ENCODE assay signal across 14 cellular contexts in genomic region chr1:156894711-156895407, GRCh38. TPM values are rescaled to one million over a fixed set of nuclear protein-coding genes. Genes with fewer than 3 reads are reported as not detected.
A peak's percentile ranks its signal among the peaks of the same experiment; 100 is the strongest.
DNase-seq lines count a peak whose midpoint lies in the region; ATAC-seq and TF ChIP-seq lines count a peak whose summit lies in the region.
"Had no signal": no experiment of that assay in that cellular context is flagged by ENCODE, and none has a peak within 500 bp of the region (broad histone marks: within the 10 kb centered on the region; RNA-seq: fewer than 3 reads in every experiment).

No MANE protein-coding gene starts in this region.

- H3K27me3 Mint-ChIP-seq in naive thymus-derived CD4-positive, alpha-beta T cell = peaks cover 27 to 58% (median 35%) of the 10 kb centered on the region in 5 donors
- H3K27me3 Mint-ChIP-seq in activated CD4-positive, alpha-beta T cell treated with anti-CD3 and anti-CD28 coated beads, Interleukin-2, amount 10 ng/mL, durations not matched to agents 24 days and 14 days = peaks cover 43% of the 10 kb centered on the region

- H3K27me3 ChIP-seq in HCT116 (ENCODE audit: insufficient read depth, low read length) = no peaks in the 10 kb centered on the region
- no peaks in the 10 kb centered on the region for H3K27me3 ChIP-seq in brain microvascular endothelial cell (replicated peaks)
- peaks cover 29% of the 10 kb centered on the region for H3K27me3 ChIP-seq in hepatocyte
- H3K27me3 ChIP-seq in spleen (replicated peaks in 1 of 7) = peaks cover 0 to 79% (median 14%) of the 10 kb centered on the region in 7 donors
- peaks cover 8 to 11% of the 10 kb centered on the region in 2 donors for H3K27me3 ChIP-seq in naive thymus-derived CD4-positive, alpha-beta T cell (ENCODE audit: control insufficient read depth in 2 of 2, insufficient read depth in 2 of 2, low read length in 2 of 2)

- RAD21 ChIA-PET in HCT116 (lab: Charles Lee; ENCODE audit: low non-redundant PET in 1 of 2, low total read pairs in 2 of 2, uncharacterized antibody in 2 of 2, unreplicated experiment in 2 of 2) = interaction anchor here in 1 of 2 experiments (1.0 kb wide), 1 partner anchor 33 kb away, joined by 5 read pairs; no protein-coding TSS in a partner anchor

- no peaks in the 10 kb centered on the region for H3K79me2 ChIP-seq in HCT116 (ENCODE audit: insufficient read depth, low read length)
- no peaks in the 10 kb centered on the region for H3K79me2 ChIP-seq in hepatocyte

- DNase-seq in HCT116 (ENCODE audit: low read depth, low spot score) (no peak), brain microvascular endothelial cell (no peak), hepatocyte (ENCODE audit: low spot score) (peak; percentile 35), spleen (no peak)
- DNase-seq in naive thymus-derived CD4-positive, alpha-beta T cell = no peak
- DNase-seq in activated CD4-positive, alpha-beta T cell treated with anti-CD3 and anti-CD28 coated beads, Interleukin-2, amount 10 ng/mL, durations not matched to agents 24 days and 14 days = no peak
- DNase-seq: activated naive CD4-positive, alpha-beta T cell treated with anti-CD3 and anti-CD28 coated beads for 36 hours; head of caudate nucleus; NCI-H510A treated with DMSO at 0.1 percent for 48 hours had no signal

- no peaks in the 10 kb centered on the region for H3K36me3 Mint-ChIP-seq in naive thymus-derived CD4-positive, alpha-beta T cell
- no peaks in the 10 kb centered on the region for H3K36me3 Mint-ChIP-seq in activated CD4-positive, alpha-beta T cell treated with anti-CD3 and anti-CD28 coated beads, Interleukin-2, amount 10 ng/mL, durations not matched to agents 24 days and 14 days (ENCODE audit: low read depth)

- peaks cover 18 to 41% (median 25%) of the 10 kb centered on the region in 7 donors for H3K4me1 Mint-ChIP-seq in naive thymus-derived CD4-positive, alpha-beta T cell
- H3K4me1 Mint-ChIP-seq in activated CD4-positive, alpha-beta T cell treated with anti-CD3 and anti-CD28 coated beads, Interleukin-2, amount 10 ng/mL, durations not matched to agents 24 days and 14 days = peaks cover 19% of the 10 kb centered on the region

- no peak for TF ChIP-seq POLR2A in HCT116 (IDR thresholded peaks at IDR 0.05; ENCODE audit: borderline replicate concordance, extremely low read depth, insufficient read depth, insufficient read length)
- no peak for TF ChIP-seq POLR2A in spleen (IDR thresholded peaks at IDR 0.05)

- CTCF ChIA-PET in HCT116 (lab: Charles Lee) = interaction anchor here (0.9 to 1.9 kb wide), 3 partner anchors 25 to 33 kb away, joined by 3 to 9 read pairs (median 4); partner anchors contain the start of gene LRRC71
- CTCF ChIA-PET in naive thymus-derived CD4-positive, alpha-beta T cell (lab: Charles Lee) = no interaction called here

- peak overlapping the region; percentile 88; the same call in 1 of the 2 replicates for H3K27ac ChIP-seq in HCT116 (ENCODE audit: low read depth, low read length)
- peak overlapping the region; percentile 35 for H3K27ac ChIP-seq in brain microvascular endothelial cell
- H3K27ac ChIP-seq in hepatocyte = peak overlapping the region; percentile 69
- peak overlapping the region; percentile 31 to 90 (median 83) for H3K27ac ChIP-seq in spleen
- H3K27ac ChIP-seq in naive thymus-derived CD4-positive, alpha-beta T cell (ENCODE audit: low read depth, low read length) = no peak overlapping the region
- H3K27ac ChIP-seq: KMS-11 had no signal

- H2AFZ ChIP-seq in HCT116 (ENCODE audit: low read depth, low read length, poor library complexity, severe bottlenecking) = no peak overlapping the region
- H2AFZ ChIP-seq in hepatocyte = no peak overlapping the region

- H3K4me3 Mint-ChIP-seq in naive thymus-derived CD4-positive, alpha-beta T cell = peak overlapping the region in 1 of 10 donors; percentile 30
- H3K4me3 Mint-ChIP-seq in activated CD4-positive, alpha-beta T cell treated with anti-CD3 and anti-CD28 coated beads, Interleukin-2, amount 10 ng/mL, durations not matched to agents 24 days and 14 days = no peak overlapping the region
- H3K4me3 Mint-ChIP-seq: activated naive CD4-positive, alpha-beta T cell treated with anti-CD3 and anti-CD28 coated beads for 36 hours; T-helper 2 cell treated with Interferon-gamma antibody and Interleukin-4, amounts not matched to agents 5 μg/mL and 100 μg/mL, for 36 hours had no signal

- no peaks in the 10 kb centered on the region for H3K9me3 Mint-ChIP-seq in naive thymus-derived CD4-positive, alpha-beta T cell
- H3K9me3 Mint-ChIP-seq in activated CD4-positive, alpha-beta T cell treated with anti-CD3 and anti-CD28 coated beads, Interleukin-2, amount 10 ng/mL, durations not matched to agents 24 days and 14 days = no peaks in the 10 kb centered on the region
- H3K9me3 Mint-ChIP-seq: activated naive CD4-positive, alpha-beta T cell treated with anti-CD3 and anti-CD28 coated beads for 36 hours; T-helper 2 cell treated with Interferon-gamma antibody and Interleukin-4, amounts not matched to agents 5 μg/mL and 100 μg/mL, for 36 hours had no signal

- H3K4me2 ChIP-seq in HCT116 (ENCODE audit: low read length) = peak overlapping the region; percentile 83
- H3K4me2 ChIP-seq in hepatocyte = peak overlapping the region; percentile 84
- H3K4me2 ChIP-seq: KMS-11 had no signal

- H3K4me3 ChIP-seq in HCT116 (replicated peaks in 1 of 2; ENCODE audit: low read depth in 1 of 2, low read length in 2 of 2) = no peak overlapping the region
- peak overlapping the region; percentile 54 for H3K4me3 ChIP-seq in brain microvascular endothelial cell (ENCODE audit: low read depth, low read length)
- no peak overlapping the region for H3K4me3 ChIP-seq in hepatocyte
- peak overlapping the region in 7 of 8 donors; percentile 37 to 73 (median 41) for H3K4me3 ChIP-seq in spleen
- no peak overlapping the region for H3K4me3 ChIP-seq in naive thymus-derived CD4-positive, alpha-beta T cell (ENCODE audit: low read length)

- intact Hi-C loops in HCT116 (cut with micrococcal nuclease) = no loop called here
- intact Hi-C loops in spleen (cut with DNase I; ENCODE audit: low total_unique reads) = no loop called here
- intact Hi-C loops in naive thymus-derived CD4-positive, alpha-beta T cell (cut with micrococcal nuclease) = no loop called here
- intact Hi-C loops in activated CD4-positive, alpha-beta T cell treated with anti-CD3 and anti-CD28 coated beads, Interleukin-2, amount 10 ng/mL, durations not matched to agents 24 days and 14 days (cut with micrococcal nuclease) = no loop called here

- no peaks in the 10 kb centered on the region for H3K36me3 ChIP-seq in HCT116 (ENCODE audit: control insufficient read depth in 1 of 2, insufficient read depth in 2 of 2, low read length in 2 of 2)
- no peaks in the 10 kb centered on the region for H3K36me3 ChIP-seq in brain microvascular endothelial cell (replicated peaks)
- H3K36me3 ChIP-seq in hepatocyte (replicated peaks; ENCODE audit: insufficient read depth, low read depth) = no peaks in the 10 kb centered on the region
- no peaks in the 10 kb centered on the region for H3K36me3 ChIP-seq in spleen
- no peaks in the 10 kb centered on the region for H3K36me3 ChIP-seq in naive thymus-derived CD4-positive, alpha-beta T cell (ENCODE audit: control insufficient read depth in 2 of 3, insufficient read depth in 3 of 3, low read length in 3 of 3)

- in situ Hi-C loops in brain microvascular endothelial cell (cut with HindIII; ENCODE audit: low pct_ligation_motif_present, low sequenced_read_pairs) = no loop called here

- TF ChIP-seq RAD21 in HCT116 (IDR thresholded peaks at IDR 0.05; ENCODE audit: low read depth) = no peak

- peak overlapping the region; percentile 65 for H3K9ac ChIP-seq in HCT116 (ENCODE audit: low read length)
- H3K9ac ChIP-seq: KMS-11 had no signal

- POLR2A ChIA-PET in HCT116 (lab: Charles Lee) = no interaction called here
- POLR2A ChIA-PET in naive thymus-derived CD4-positive, alpha-beta T cell (lab: Charles Lee) = interaction anchor here (0.6 kb wide), 1 partner anchor 592 kb away, joined by 4 read pairs; no protein-coding TSS in a partner anchor

- no TSS peak for BruUV-seq in HCT116 (replicated peaks; lab: Mats Ljungman, UMichigan)

- 77% methylated on average over 12 of the region's 12 CpGs for WGBS in hepatocyte (ENCODE audit: low lambda C conversion rate, missing lambda C conversion rate)
- 30 to 53% (median 44%) methylated on average over 7 to 12 of the region's 12 CpGs for WGBS in spleen, 5 donors

- H3K9me2 ChIP-seq in HCT116 (ENCODE audit: insufficient read depth) (no peaks in the 10 kb centered on the region), hepatocyte (replicated peaks; ENCODE audit: insufficient read depth) (no peaks in the 10 kb centered on the region)

- no peak for TF ChIP-seq CTCF in HCT116 (IDR thresholded peaks at IDR 0.05 in 2 of 3, conservative IDR thresholded peaks at IDR 0.05 in 1 of 3; ENCODE audit: borderline replicate concordance in 1 of 3, insufficient read depth in 1 of 3, low read depth in 2 of 3, low read length in 2 of 3)
- TF ChIP-seq CTCF in brain microvascular endothelial cell (IDR thresholded peaks at IDR 0.05; ENCODE audit: low read depth, low read length, missing control alignments) = no peak
- TF ChIP-seq CTCF in hepatocyte (IDR thresholded peaks at IDR 0.05; ENCODE audit: poor library complexity) = no peak
- no peak for TF ChIP-seq CTCF in spleen (IDR thresholded peaks at IDR 0.05 in 8 of 11, conservative IDR thresholded peaks at IDR 0.05 in 3 of 11)

- H3K4me1 ChIP-seq in HCT116 (ENCODE audit: control insufficient read depth in 1 of 2, insufficient read depth in 2 of 2, low read length in 2 of 2) = peaks cover 32 to 70% of the 10 kb centered on the region in 2 experiments
- peaks cover 5% of the 10 kb centered on the region for H3K4me1 ChIP-seq in hepatocyte (ENCODE audit: insufficient read depth)
- peaks cover 13 to 91% (median 62%) of the 10 kb centered on the region in 6 donors for H3K4me1 ChIP-seq in spleen
- H3K4me1 ChIP-seq in naive thymus-derived CD4-positive, alpha-beta T cell (ENCODE audit: control insufficient read depth in 2 of 2, insufficient read depth in 2 of 2, low read length in 2 of 2) = peaks cover 0 to 8% of the 10 kb centered on the region in 2 donors

- H4K20me1 ChIP-seq in HCT116 (ENCODE audit: insufficient read depth) = no peaks in the 10 kb centered on the region
- H4K20me1 ChIP-seq in hepatocyte (ENCODE audit: insufficient read depth, poor library complexity, severe bottlenecking) = no peaks in the 10 kb centered on the region

- no peak for ATAC-seq in HCT116
- ATAC-seq in naive thymus-derived CD4-positive, alpha-beta T cell = no peak
- no peak for ATAC-seq in HG03439 (IDR thresholded peaks at IDR 0.05; ENCODE audit: unreplicated experiment)
- no peak for ATAC-seq in GM21390 (IDR thresholded peaks at IDR 0.05; ENCODE audit: unreplicated experiment)

- H3K27ac Mint-ChIP-seq in naive thymus-derived CD4-positive, alpha-beta T cell = no peak overlapping the region
- H3K27ac Mint-ChIP-seq in activated CD4-positive, alpha-beta T cell treated with anti-CD3 and anti-CD28 coated beads, Interleukin-2, amount 10 ng/mL, durations not matched to agents 24 days and 14 days = no peak overlapping the region
- H3K27ac Mint-ChIP-seq: activated naive CD4-positive, alpha-beta T cell treated with anti-CD3 and anti-CD28 coated beads for 36 hours; progenitor cell of endocrine pancreas; T-helper 2 cell treated with Interferon-gamma antibody and Interleukin-4, amounts not matched to agents 5 μg/mL and 100 μg/mL, for 36 hours had no signal

- no peaks in the 10 kb centered on the region for H3K9me3 ChIP-seq in HCT116 (ENCODE audit: control insufficient read depth in 1 of 2, insufficient read depth in 1 of 2, low read depth in 1 of 2, low read length in 2 of 2)
- H3K9me3 ChIP-seq in hepatocyte (ENCODE audit: low read depth) = no peaks in the 10 kb centered on the region
- no peaks in the 10 kb centered on the region for H3K9me3 ChIP-seq in spleen
- no peaks in the 10 kb centered on the region for H3K9me3 ChIP-seq in naive thymus-derived CD4-positive, alpha-beta T cell (ENCODE audit: control insufficient read depth in 2 of 3, low read length in 3 of 3)

RNA-seq across cellular contexts. Expression of gene PEAR1, which starts 1.3 kb away (rescaled TPM):
- total RNA-seq in HCT116 (2021; ENCODE audit: unreplicated experiment) (10.8 TPM), hepatocyte (5.3 and 6.1 TPM in 2 replicates), spleen (10 to 100 TPM; 16.1 to 28.3 (median 24.2) TPM)
- 11.2 and 15.5 TPM in 2 replicates for polyA plus RNA-seq in HCT116 (2012)
- polyA plus RNA-seq in hepatocyte (6.3 and 7.3 TPM in 2 replicates), spleen (1 to 10 TPM; 1.4 to 6.2 (median 2.6) TPM)
- under 1 TPM; 0.19 to 0.88 (median 0.30) TPM for total RNA-seq in naive thymus-derived CD4-positive, alpha-beta T cell
- 1 to 10 TPM in 1 of 2 donors, under 1 TPM in 1; 0.82 to 1.2 TPM for polyA plus RNA-seq in naive thymus-derived CD4-positive, alpha-beta T cell
- 0.09 and 0.21 TPM in 2 replicates for total RNA-seq in activated CD4-positive, alpha-beta T cell treated with anti-CD3 and anti-CD28 coated beads, Interleukin-2, amount 10 ng/mL, durations not matched to agents 24 days and 14 days
- total RNA-seq: activated naive CD4-positive, alpha-beta T cell treated with anti-CD3 and anti-CD28 coated beads for 36 hours; progenitor cell of endocrine pancreas had no signal

RNA-seq across cellular contexts. Expression of gene LRRC71, which starts 25.6 kb away (rescaled TPM):
- not detected for total RNA-seq in HCT116 (2021; ENCODE audit: unreplicated experiment)
- polyA plus RNA-seq in HCT116 (2012) = 0.15 and 0.16 TPM in 2 replicates
- not detected in 2 replicates for total RNA-seq in hepatocyte
- not detected in 2 replicates for polyA plus RNA-seq in hepatocyte
- total RNA-seq in spleen = under 1 TPM in 3 of 7 donors, not detected in 4; 0.13 to 0.47 (median 0.23) TPM
- under 1 TPM; 0.03 to 0.51 (median 0.43) TPM for polyA plus RNA-seq in spleen
- not detected for total RNA-seq in naive thymus-derived CD4-positive, alpha-beta T cell
- not detected for polyA plus RNA-seq in naive thymus-derived CD4-positive, alpha-beta T cell
- total RNA-seq in activated CD4-positive, alpha-beta T cell treated with anti-CD3 and anti-CD28 coated beads, Interleukin-2, amount 10 ng/mL, durations not matched to agents 24 days and 14 days = not detected in 2 replicates
- total RNA-seq: activated naive CD4-positive, alpha-beta T cell treated with anti-CD3 and anti-CD28 coated beads for 36 hours; progenitor cell of endocrine pancreas had no signal

RNA-seq across cellular contexts. Expression of gene NTRK1, which starts 34.2 kb away (rescaled TPM):
- 0.89 TPM for total RNA-seq in HCT116 (2021; ENCODE audit: unreplicated experiment)
- 0.71 and 1.0 TPM in 2 replicates for polyA plus RNA-seq in HCT116 (2012)
- 0.13 TPM in 1 of 2 replicates, not detected in the other for total RNA-seq in hepatocyte
- not detected in 2 replicates for polyA plus RNA-seq in hepatocyte
- 1 to 10 TPM in 1 of 7 donors, under 1 TPM in 3, not detected in 3; 0.18 to 1.4 (median 0.48) TPM for total RNA-seq in spleen
- under 1 TPM in 2 of 3 donors, not detected in 1; 0.09 to 0.22 TPM for polyA plus RNA-seq in spleen
- total RNA-seq in naive thymus-derived CD4-positive, alpha-beta T cell = 10 to 100 TPM in 1 of 5 experiments, 1 to 10 TPM in 2, not detected in 2; 3.2 to 17.3 (median 3.3) TPM
- polyA plus RNA-seq in naive thymus-derived CD4-positive, alpha-beta T cell = under 1 TPM in 1 of 2 donors, not detected in 1; 0.09 TPM
- 54.3 and 61.2 TPM in 2 replicates for total RNA-seq in activated CD4-positive, alpha-beta T cell treated with anti-CD3 and anti-CD28 coated beads, Interleukin-2, amount 10 ng/mL, durations not matched to agents 24 days and 14 days
- total RNA-seq: progenitor cell of endocrine pancreas had no signal

RNA-seq across cellular contexts. Expression of gene INSRR, which starts 35.9 kb away (rescaled TPM):
- total RNA-seq in HCT116 (2021; ENCODE audit: unreplicated experiment) = not detected
- polyA plus RNA-seq in HCT116 (2012) = 0.03 and 0.04 TPM in 2 replicates
- not detected in 2 replicates for total RNA-seq in hepatocyte
- polyA plus RNA-seq in hepatocyte = not detected in 2 replicates
- under 1 TPM in 3 of 7 donors, not detected in 4; 0.09 TPM for total RNA-seq in spleen
- polyA plus RNA-seq in spleen = under 1 TPM in 1 of 3 donors, not detected in 2; under 0.01 TPM
- under 1 TPM in 1 of 5 experiments, not detected in 4; 0.63 TPM for total RNA-seq in naive thymus-derived CD4-positive, alpha-beta T cell
- not detected for polyA plus RNA-seq in naive thymus-derived CD4-positive, alpha-beta T cell
- 0.68 and 0.71 TPM in 2 replicates for total RNA-seq in activated CD4-positive, alpha-beta T cell treated with anti-CD3 and anti-CD28 coated beads, Interleukin-2, amount 10 ng/mL, durations not matched to agents 24 days and 14 days
- total RNA-seq: activated naive CD4-positive, alpha-beta T cell treated with anti-CD3 and anti-CD28 coated beads for 36 hours; progenitor cell of endocrine pancreas had no signal

Comparison
In these comparisons a context has a peak if more than half of its experiments do, and no peak if none do; other contexts are left out.
1. H3K4me3 ChIP-seq: peak in brain microvascular endothelial cell (single experiment) and spleen (7 of 8); none in HCT116 (0 of 2), hepatocyte (single experiment) and naive thymus-derived CD4-positive, alpha-beta T cell (single experiment).